In genomic region chr1:26530540-26530897, GRCh38 we compare ENCODE assay signal across 8 cellular contexts. TPM values are rescaled to one million over a fixed set of nuclear protein-coding genes. Genes with fewer than 3 reads are reported as not detected.
DNase-seq lines count a peak whose midpoint lies in the region; ATAC-seq and TF ChIP-seq lines count a peak whose summit lies in the region.

No MANE protein-coding gene starts in this region.

- POLR2A ChIA-PET in HEK293T (lab: Yijun Ruan, JAX): interaction anchor here (1.0 to 4.8 kb wide), 2 partner anchors 12 to 29 kb away, joined by 3 to 55 read pairs; no protein-coding TSS in a partner anchor

- H3K36me3 Mint-ChIP-seq in neural crest cell (ENCODE audit: low read depth): no peaks in the 10 kb centered on the region

- no peak for ATAC-seq in HG03175 (IDR thresholded peaks at IDR 0.05; ENCODE audit: unreplicated experiment)

- CTCF ChIA-PET in HEK293T (lab: Yijun Ruan, JAX): interaction anchor here (1.1 to 3.0 kb wide), 2 partner anchors 8 to 30 kb away, joined by 3 to 8 read pairs; no protein-coding TSS in a partner anchor

- no peak for TF ChIP-seq CTCF in LNCaP clone FGC (IDR thresholded peaks at IDR 0.05; ENCODE audit: control insufficient read depth, extremely low read depth, insufficient read depth)
- TF ChIP-seq CTCF in coronary artery (IDR thresholded peaks at IDR 0.05): no peak
- TF ChIP-seq CTCF in neural crest cell (conservative IDR thresholded peaks at IDR 0.05): no peak

- H3K9me3 Mint-ChIP-seq in neural crest cell: no peaks in the 10 kb centered on the region

- DNase-seq in COLO668 (lab: John Stamatoyannopoulos, UW; ENCODE audit: unreplicated experiment) (peak; percentile 50), LNCaP clone FGC (ENCODE audit: low read depth) (no peak), coronary artery (ENCODE audit: low spot score) (no peak), neural crest cell (ENCODE audit: low read depth, low spot score) (no peak), iPS-NIHi7 (ENCODE audit: extremely low spot score) (no peak), HEK293T (ENCODE audit: extremely low spot score) (no peak), NCI-H2081 treated with DMSO at 0.1 percent for 48 hours (lab: John Stamatoyannopoulos, UW) (no peak)

- H3K27me3 Mint-ChIP-seq in neural crest cell (ENCODE audit: low read depth): no peaks in the 10 kb centered on the region

- H3K27ac Mint-ChIP-seq in neural crest cell (ENCODE audit: unreplicated experiment): peak overlapping the region; percentile 43

- peak overlapping the region; percentile 90 for H3K4me3 Mint-ChIP-seq in neural crest cell

- H3K4me3 ChIP-seq in LNCaP clone FGC (ENCODE audit: low read depth, low read length) (peak overlapping the region; percentile 75), coronary artery (peak overlapping the region; percentile 74)

- no peak overlapping the region for H3K27ac ChIP-seq in coronary artery

- H3K4me1 Mint-ChIP-seq in neural crest cell: peaks cover 22% of the 10 kb centered on the region

TF ChIP-seq in HEK293T, 16 proteins besides CTCF, POLR2A, EP300 and RAD21:
- TF ChIP-seq PKNOX1 (IDR thresholded peaks at IDR 0.05): no peak
- TF ChIP-seq CTBP1 (IDR thresholded peaks at IDR 0.05; ENCODE audit: borderline replicate concordance): no peak
- TF ChIP-seq FOXM1 (IDR thresholded peaks at IDR 0.05; ENCODE audit: borderline replicate concordance): no peak
- TF ChIP-seq NFRKB (IDR thresholded peaks at IDR 0.05): no peak
- TF ChIP-seq FOXA1 (IDR thresholded peaks at IDR 0.05): no peak
- no peak for TF ChIP-seq FOXK2 (IDR thresholded peaks at IDR 0.05)
- TF ChIP-seq ELF4 (IDR thresholded peaks at IDR 0.05): no peak
- TF ChIP-seq LEF1 (IDR thresholded peaks at IDR 0.05; ENCODE audit: borderline replicate concordance): no peak
- no peak for TF ChIP-seq HDGF (IDR thresholded peaks at IDR 0.05; ENCODE audit: borderline replicate concordance)
- no peak for TF ChIP-seq SP1 (IDR thresholded peaks at IDR 0.05)
- no peak for TF ChIP-seq TARDBP (IDR thresholded peaks at IDR 0.05)
- TF ChIP-seq ZNF384 (IDR thresholded peaks at IDR 0.05): no peak
- TF ChIP-seq BHLHE40 (IDR thresholded peaks at IDR 0.05; ENCODE audit: borderline replicate concordance): no peak
- TF ChIP-seq L3MBTL2 (conservative IDR thresholded peaks at IDR 0.05): no peak
- TF ChIP-seq SUZ12 (IDR thresholded peaks at IDR 0.05): no peak
TF ChIP-seq in HEK293T: peak in this region for 0.

RNA-seq across cellular contexts. Expression of gene RPS6KA1, which starts 1.0 kb away (rescaled TPM):
- total RNA-seq in neural crest cell: 41.6 and 43.8 TPM in 2 replicates

RNA-seq across cellular contexts. Expression of gene HMGN2, which starts 58.3 kb away (rescaled TPM):
- 1,041 and 1,051 TPM in 2 replicates for total RNA-seq in neural crest cell
